Comparison of ENCODE assay signal across 11 cellular contexts in the genomic region with DNA sequence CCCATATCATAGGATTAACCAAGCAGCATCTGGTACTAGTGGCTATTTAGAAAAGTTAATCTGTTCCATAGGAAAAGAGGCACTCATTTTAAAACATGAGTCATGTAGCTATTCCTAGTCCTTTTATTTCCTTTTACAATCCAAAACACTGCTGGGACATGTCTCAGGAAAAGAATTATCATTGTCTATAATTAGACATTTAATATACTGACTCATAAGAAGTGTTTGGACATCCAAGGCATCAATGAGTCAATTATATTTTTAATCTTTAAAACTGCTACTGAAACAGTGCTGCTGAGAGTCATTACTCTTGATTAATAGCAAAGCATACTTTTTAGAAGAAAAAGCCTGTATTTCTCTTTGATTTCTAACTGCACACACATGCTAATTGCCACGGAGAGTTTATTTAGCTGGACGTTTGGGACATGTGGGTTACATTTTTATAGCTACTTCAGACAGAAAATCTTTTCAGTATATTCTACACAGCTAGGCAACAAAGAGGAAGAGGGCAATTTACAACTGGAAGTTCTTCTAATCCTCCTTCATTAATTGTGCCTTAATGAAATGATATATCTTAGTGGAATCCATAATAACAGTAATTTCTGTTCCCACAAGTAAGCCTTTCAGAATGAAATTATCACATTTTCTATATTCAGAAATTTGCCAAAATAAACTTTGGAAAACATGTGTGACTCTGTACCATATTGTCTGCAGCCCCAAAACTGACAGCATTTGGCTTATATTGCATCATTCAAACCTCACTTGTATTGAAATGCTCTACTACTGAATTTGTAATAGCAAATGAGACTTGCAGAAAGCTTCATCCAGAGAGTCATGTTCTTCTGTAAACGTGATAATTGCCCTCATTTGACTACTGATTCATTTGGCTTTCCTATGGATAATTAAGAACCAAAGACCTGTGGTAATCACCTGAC.
A peak's percentile ranks its signal among the peaks of the same experiment; 100 is the strongest.
DNase-seq lines count a peak whose midpoint lies in the region; ATAC-seq and TF ChIP-seq lines count a peak whose summit lies in the region.
"Had no signal": no experiment of that assay in that cellular context is flagged by ENCODE, and none has a peak within 500 bp of the region (broad histone marks: within the 10 kb centered on the region; RNA-seq: fewer than 3 reads in every experiment).

No MANE protein-coding gene starts in this region.

- no peaks in the 10 kb centered on the region for H4K20me1 ChIP-seq in SK-N-SH (ENCODE audit: insufficient read depth)

- H3K9me3 ChIP-seq in SK-N-SH (no peaks in the 10 kb centered on the region), WERI-Rb-1 (ENCODE audit: severe bottlenecking) (no peaks in the 10 kb centered on the region), tibial artery (no peaks in the 10 kb centered on the region)
- H3K9me3 ChIP-seq: SJCRH30 had no signal

- no peaks in the 10 kb centered on the region for H3F3A ChIP-seq in SK-N-SH (replicated peaks; ENCODE audit: insufficient read depth)

- H3K9me2 ChIP-seq in SK-N-SH = no peaks in the 10 kb centered on the region

- H3K27me3 ChIP-seq in SK-N-SH (ENCODE audit: insufficient read depth) (no peaks in the 10 kb centered on the region), WERI-Rb-1 (ENCODE audit: insufficient read depth, low read depth, severe bottlenecking) (no peaks in the 10 kb centered on the region), tibial artery (no peaks in the 10 kb centered on the region)
- H3K27me3 ChIP-seq: SJCRH30 had no signal

- intact Hi-C loops in tibial artery (cut with DNase I; ENCODE audit: low total_unique reads) = no loop called here

- H3K36me3 ChIP-seq in SK-N-SH (replicated peaks in 1 of 2; ENCODE audit: control insufficient read depth in 1 of 2, insufficient read depth in 2 of 2, low read length in 1 of 2) (no peaks in the 10 kb centered on the region), WERI-Rb-1 (no peaks in the 10 kb centered on the region), tibial artery (no peaks in the 10 kb centered on the region)
- H3K36me3 ChIP-seq: SJCRH30 had no signal

- ATAC-seq in SK-N-SH treated with all-trans-retinoic acid at 6 μM for 48 hours (no peak), HG02642 (IDR thresholded peaks at IDR 0.05; ENCODE audit: poor library complexity, unreplicated experiment) (no peak)
- ATAC-seq: activated CD4-positive, alpha-beta T cell treated with anti-CD3 and anti-CD28 coated beads for 36 hours had no signal

- no peak overlapping the region for H3K4me2 ChIP-seq in SK-N-SH

- no peak overlapping the region for H3K9ac ChIP-seq in SK-N-SH

- H3K4me1 ChIP-seq in SK-N-SH (ENCODE audit: control insufficient read depth in 1 of 2, insufficient read depth in 2 of 2, low read depth in 1 of 2, low read length in 1 of 2) (peaks cover 0 to 8% of the 10 kb centered on the region in 2 experiments; a peak in 1 of 4 replicates), tibial artery (peaks cover 0 to 36% (median 10%) of the 10 kb centered on the region in 4 donors)
- H3K4me1 ChIP-seq: SJCRH30 had no signal

- DNase-seq in SK-N-SH (no peak), WERI-Rb-1 (no peak), glomerular visceral epithelial cell (ENCODE audit: extremely low spot score) (peak; percentile 21), tibial artery (no peak), SIG-M5 (lab: John Stamatoyannopoulos, UW) (no peak), HEK293T (ENCODE audit: extremely low spot score) (no peak)
- DNase-seq: activated CD4-positive, alpha-beta T cell treated with anti-CD3 and anti-CD28 coated beads for 36 hours; NCI-H2107; SJCRH30 had no signal

- 3% methylated on average over 3 of the region's 3 CpGs for WGBS in SK-N-SH (ENCODE audit: low lambda C conversion rate)

- H3K27ac ChIP-seq in SK-N-SH (ENCODE audit: low read depth in 2 of 2, low read length in 1 of 2) = no peak overlapping the region
- H3K27ac ChIP-seq in WERI-Rb-1 = peak overlapping the region; percentile 17; the same call in 1 of the 2 replicates
- peak overlapping the region; percentile 32 to 53 for H3K27ac ChIP-seq in tibial artery
- H3K27ac ChIP-seq: SJCRH30 had no signal

- no peak overlapping the region for H2AFZ ChIP-seq in SK-N-SH (ENCODE audit: low read depth)

- H3K4me3 ChIP-seq in SK-N-SH (ENCODE audit: low read depth in 2 of 2, low read length in 1 of 2) (no peak overlapping the region), WERI-Rb-1 (ENCODE audit: low read depth, low read length) (no peak overlapping the region), tibial artery (no peak overlapping the region)
- H3K4me3 ChIP-seq: SJCRH30 had no signal

- TF ChIP-seq CTCF in SK-N-SH (IDR thresholded peaks at IDR 0.05) (no peak), WERI-Rb-1 (IDR thresholded peaks at IDR 0.05; ENCODE audit: low read depth, low read length) (no peak), tibial artery (IDR thresholded peaks at IDR 0.05) (no peak)

- no peak for TF ChIP-seq RAD21 in SK-N-SH (IDR thresholded peaks at IDR 0.05; ENCODE audit: low read length)

- CTCF ChIA-PET in SK-N-SH (lab: Yijun Ruan, JAX) = no interaction called here
- CTCF ChIA-PET in HEK293T (lab: Yijun Ruan, JAX) = no interaction called here

- POLR2A ChIA-PET in SK-N-SH (lab: Yijun Ruan, JAX) (no interaction called here), HEK293T (lab: Yijun Ruan, JAX) (no interaction called here)

- H3K79me2 ChIP-seq in SK-N-SH (ENCODE audit: insufficient read depth) = no peaks in the 10 kb centered on the region

- TF ChIP-seq EP300 in SK-N-SH (IDR thresholded peaks at IDR 0.05; ENCODE audit: borderline replicate concordance in 1 of 2, low read depth in 1 of 2, low read length in 1 of 2) = no peak

TF ChIP-seq in SK-N-SH treated with all-trans-retinoic acid at 6 μM for 48 hours, 23 proteins besides CTCF, POLR2A, EP300 and RAD21:
- TF ChIP-seq TOX (CRISPR knock-in tag; IDR thresholded peaks at IDR 0.05; ENCODE audit: borderline replicate concordance) = no peak
- TF ChIP-seq ISL1 (CRISPR knock-in tag; IDR thresholded peaks at IDR 0.05) = peak; percentile 20; the same call in 1 of the 2 replicates
TF ChIP-seq in SK-N-SH treated with all-trans-retinoic acid at 6 μM for 48 hours: peak in this region for 1.

TF ChIP-seq in SK-N-SH, 30 proteins besides CTCF, POLR2A, EP300 and RAD21 (continues in another document):
- no peak for TF ChIP-seq FOSL2 (IDR thresholded peaks at IDR 0.05; ENCODE audit: borderline replicate concordance, low read depth)
- no peak for TF ChIP-seq YY1 (IDR thresholded peaks at IDR 0.05; ENCODE audit: low read depth)
- TF ChIP-seq TCF12 (IDR thresholded peaks at IDR 0.05) = no peak
- TF ChIP-seq, protein P1, sequence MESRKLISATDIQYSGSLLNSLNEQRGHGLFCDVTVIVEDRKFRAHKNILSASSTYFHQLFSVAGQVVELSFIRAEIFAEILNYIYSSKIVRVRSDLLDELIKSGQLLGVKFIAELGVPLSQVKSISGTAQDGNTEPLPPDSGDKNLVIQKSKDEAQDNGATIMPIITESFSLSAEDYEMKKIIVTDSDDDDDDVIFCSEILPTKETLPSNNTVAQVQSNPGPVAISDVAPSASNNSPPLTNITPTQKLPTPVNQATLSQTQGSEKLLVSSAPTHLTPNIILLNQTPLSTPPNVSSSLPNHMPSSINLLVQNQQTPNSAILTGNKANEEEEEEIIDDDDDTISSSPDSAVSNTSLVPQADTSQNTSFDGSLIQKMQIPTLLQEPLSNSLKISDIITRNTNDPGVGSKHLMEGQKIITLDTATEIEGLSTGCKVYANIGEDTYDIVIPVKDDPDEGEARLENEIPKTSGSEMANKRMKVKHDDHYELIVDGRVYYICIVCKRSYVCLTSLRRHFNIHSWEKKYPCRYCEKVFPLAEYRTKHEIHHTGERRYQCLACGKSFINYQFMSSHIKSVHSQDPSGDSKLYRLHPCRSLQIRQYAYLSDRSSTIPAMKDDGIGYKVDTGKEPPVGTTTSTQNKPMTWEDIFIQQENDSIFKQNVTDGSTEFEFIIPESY (IDR thresholded peaks at IDR 0.05; ENCODE audit: borderline replicate concordance, low read depth) = no peak
- TF ChIP-seq TAF1 (IDR thresholded peaks at IDR 0.05; ENCODE audit: borderline replicate concordance, low read depth, low read length) = no peak
- no peak for TF ChIP-seq CHD2 (IDR thresholded peaks at IDR 0.05; ENCODE audit: low read length, partially characterized antibody)
- no peak for TF ChIP-seq ELF1 (IDR thresholded peaks at IDR 0.05)

TF ChIP-seq in HEK293T, 16 proteins besides CTCF, POLR2A, EP300 and RAD21:
- TF ChIP-seq CTBP1 (IDR thresholded peaks at IDR 0.05; ENCODE audit: borderline replicate concordance) (no peak), ZNF384 (IDR thresholded peaks at IDR 0.05) (no peak), ELF4 (IDR thresholded peaks at IDR 0.05) (no peak), HDGF (IDR thresholded peaks at IDR 0.05; ENCODE audit: borderline replicate concordance) (no peak), FOXA1 (IDR thresholded peaks at IDR 0.05) (no peak), ARNT (IDR thresholded peaks at IDR 0.05) (no peak)
TF ChIP-seq in HEK293T: peak in this region for 0.

Comparison
In these comparisons a context has a peak if more than half of its experiments do, and no peak if none do; other contexts are left out.
1. H3K27ac ChIP-seq: peak in WERI-Rb-1 (single experiment) and tibial artery (2 of 2); none in SK-N-SH (0 of 2).